Comparison of ENCODE assay signal across 16 cellular contexts in genomic region chr7:106569500-106569929, GRCh38.
DNase-seq lines count a peak whose midpoint lies in the region; ATAC-seq, FAIRE-seq and TF ChIP-seq lines count a peak whose summit lies in the region.
"Had no signal": no experiment of that assay in that cellular context is flagged by ENCODE, and none has a peak within 500 bp of the region (broad histone marks: within the 10 kb centered on the region; RNA-seq: fewer than 3 reads in every experiment).

No MANE protein-coding gene starts in this region.

- ATAC-seq in right lobe of liver (no peak), HepG2 (no peak), PC-3 (no peak), gastroesophageal sphincter (no peak)
- ATAC-seq: stimulated activated naive B cell treated with anti-CD40 and anti-IgM and Interleukin-4, amounts not matched to agents 10 μg/mL and 1 μg/mL and 100 μg/mL, for 72 hours had no signal

- FAIRE-seq in HepG2 (lab: Jason Lieb, UNC) = no peak
- FAIRE-seq: G401.6, urothelium cell line had no signal

- WGBS in right lobe of liver (ENCODE audit: insufficient coverage, low coverage, low lambda C conversion rate, missing lambda C conversion rate) = 93% methylated on average over 10 of the region's 10 CpGs
- 67% methylated on average over 10 of the region's 10 CpGs for WGBS in HepG2 (ENCODE audit: low lambda C conversion rate)
- 95% methylated on average over 10 of the region's 10 CpGs for WGBS in esophagus muscularis mucosa
- 86 to 90% methylated on average over 10 of the region's 10 CpGs for WGBS in lower leg skin, 2 donors
- WGBS in gastroesophageal sphincter (ENCODE audit: low coverage in 1 of 2), 2 donors = 83 to 100% methylated on average over 1 to 10 of the region's 10 CpGs

- H3K4me2 ChIP-seq in HepG2 (ENCODE audit: low read depth, low read length) = no peak overlapping the region
- no peak overlapping the region for H3K4me2 ChIP-seq in PC-3 (ENCODE audit: low read length)
- no peak overlapping the region for H3K4me2 ChIP-seq in Karpas-422 (ENCODE audit: low read depth, low read length, poor library complexity, severe bottlenecking)

- no peak for TF ChIP-seq EP300 in HepG2 (IDR thresholded peaks at IDR 0.05; ENCODE audit: low read depth in 2 of 2, low read length in 2 of 2)
- TF ChIP-seq EP300 in HepG2 (CRISPR knock-in tag; IDR thresholded peaks at IDR 0.05; ENCODE audit: borderline replicate concordance) = no peak
- no peak for TF ChIP-seq EP300 in esophagus muscularis mucosa (IDR thresholded peaks at IDR 0.05)
- no peak for TF ChIP-seq EP300 in gastroesophageal sphincter (IDR thresholded peaks at IDR 0.05)

- intact Hi-C loops in right lobe of liver (cut with DNase I) (no loop called here), HepG2 (cut with micrococcal nuclease; ENCODE audit: unreplicated experiment) (no loop called here), PC-3 (cut with micrococcal nuclease) (no loop called here), esophagus muscularis mucosa (cut with DNase I) (no loop called here), lower leg skin (cut with DNase I; ENCODE audit: low total_unique reads) (no loop called here)

- H3K4me1 ChIP-seq in right lobe of liver = peaks cover 0 to 11% (median 2%) of the 10 kb centered on the region in 4 donors
- H3K4me1 ChIP-seq in HepG2 (ENCODE audit: insufficient read depth, low read length) = no peaks in the 10 kb centered on the region
- H3K4me1 ChIP-seq in PC-3 (ENCODE audit: insufficient read depth, low read length) = peaks cover 11% of the 10 kb centered on the region
- peaks cover 10 to 21% (median 16%) of the 10 kb centered on the region in 4 donors for H3K4me1 ChIP-seq in esophagus muscularis mucosa
- H3K4me1 ChIP-seq in Karpas-422 (ENCODE audit: low read length) = peaks cover 12% of the 10 kb centered on the region
- H3K4me1 ChIP-seq in gastroesophageal sphincter = peaks cover 3 to 18% (median 9%) of the 10 kb centered on the region in 3 donors
- H3K4me1 ChIP-seq: ascending aorta had no signal

- TF ChIP-seq CTCF in right lobe of liver (IDR thresholded peaks at IDR 0.05) (no peak), HepG2 (CRISPR knock-in tag; IDR thresholded peaks at IDR 0.05) (no peak), PC-3 (conservative IDR thresholded peaks at IDR 0.05; ENCODE audit: low read depth, low read length) (no peak), esophagus muscularis mucosa (IDR thresholded peaks at IDR 0.05) (no peak), lower leg skin (IDR thresholded peaks at IDR 0.05) (no peak), gastroesophageal sphincter (IDR thresholded peaks at IDR 0.05) (no peak)

- no TSS peak for BruUV-seq in HepG2 (replicated peaks; lab: Mats Ljungman, UMichigan)
- no TSS peak for BruUV-seq in PC-3 (replicated peaks; lab: Mats Ljungman, UMichigan)

- POLR2A ChIA-PET in HepG2 (lab: Yijun Ruan, JAX) (no interaction called here), PC-3 (lab: Charles Lee; ENCODE audit: unreplicated experiment) (no interaction called here)

- H3K27ac ChIP-seq in right lobe of liver (peak overlapping the region in 2 of 3 donors; percentile 56 to 61), HepG2 (ENCODE audit: extremely low read length, insufficient read depth, low read length) (no peak overlapping the region), PC-3 (ENCODE audit: low read length) (no peak overlapping the region), esophagus muscularis mucosa (replicated peaks in 1 of 4) (no peak overlapping the region), Karpas-422 (ENCODE audit: low read length) (no peak overlapping the region; the same call in 1 of the 2 replicates), gastroesophageal sphincter (no peak overlapping the region)
- H3K27ac ChIP-seq: ascending aorta, spleen had no signal

- no peaks in the 10 kb centered on the region for H3K9me2 ChIP-seq in PC-3 (replicated peaks; ENCODE audit: low read length)
- H3K9me2 ChIP-seq in Karpas-422 (replicated peaks; ENCODE audit: insufficient read depth, low read length) = no peaks in the 10 kb centered on the region

- no peak for TF ChIP-seq RAD21 in HepG2 (CRISPR knock-in tag; IDR thresholded peaks at IDR 0.05)

- DNase-seq in right lobe of liver (no peak), HepG2 (ENCODE audit: low spot score) (no peak), PC-3 (peak; percentile 12), esophagus muscularis mucosa (ENCODE audit: extremely low spot score) (peak; percentile 53), Karpas-422 (no peak), lower leg skin (ENCODE audit: low spot score in 2 of 2) (no peak), mesenteric fat pad (ENCODE audit: low spot score) (no peak)
- DNase-seq: activated CD4-positive, alpha-beta T cell treated with anti-CD3 and anti-CD28 coated beads, Interleukin-2, amount 50 U/mL, for 48 hours; activated effector memory CD4-positive, alpha-beta T cell treated with Interleukin-2 at 50 U/mL for 16 hours; cortex of kidney; spleen; stimulated activated naive B cell treated with anti-CD40 and anti-IgM and Interleukin-4, amounts not matched to agents 10 μg/mL and 1 μg/mL and 100 μg/mL, for 72 hours had no signal

- H3K9me3 ChIP-seq in right lobe of liver = no peaks in the 10 kb centered on the region
- H3K9me3 ChIP-seq in HepG2 (ENCODE audit: low read length) = no peaks in the 10 kb centered on the region
- no peaks in the 10 kb centered on the region for H3K9me3 ChIP-seq in PC-3 (ENCODE audit: low read length)
- no peaks in the 10 kb centered on the region for H3K9me3 ChIP-seq in esophagus muscularis mucosa
- H3K9me3 ChIP-seq in Karpas-422 (ENCODE audit: low read length) = no peaks in the 10 kb centered on the region
- no peaks in the 10 kb centered on the region for H3K9me3 ChIP-seq in gastroesophageal sphincter
- H3K9me3 ChIP-seq: ascending aorta, spleen had no signal

- H4K20me1 ChIP-seq in HepG2 (ENCODE audit: insufficient read depth, low read length) (no peaks in the 10 kb centered on the region), PC-3 (ENCODE audit: low read length) (no peaks in the 10 kb centered on the region), Karpas-422 (ENCODE audit: insufficient read depth, low read depth, low read length) (no peaks in the 10 kb centered on the region)

- H3K36me3 ChIP-seq in right lobe of liver = no peaks in the 10 kb centered on the region
- no peaks in the 10 kb centered on the region for H3K36me3 ChIP-seq in HepG2 (replicated peaks in 1 of 2; ENCODE audit: control insufficient read depth in 1 of 2, insufficient read depth in 2 of 2, low read length in 2 of 2)
- H3K36me3 ChIP-seq in PC-3 (ENCODE audit: low read depth, low read length) = no peaks in the 10 kb centered on the region
- no peaks in the 10 kb centered on the region for H3K36me3 ChIP-seq in esophagus muscularis mucosa
- H3K36me3 ChIP-seq in Karpas-422 (ENCODE audit: insufficient read depth, low read length) = no peaks in the 10 kb centered on the region
- H3K36me3 ChIP-seq in gastroesophageal sphincter = no peaks in the 10 kb centered on the region
- H3K36me3 ChIP-seq: ascending aorta, spleen had no signal

- H3K4me3 ChIP-seq in right lobe of liver = no peak overlapping the region
- H3K4me3 ChIP-seq in HepG2 (replicated peaks in 1 of 3; ENCODE audit: insufficient read depth in 1 of 3, low read depth in 2 of 3, low read length in 3 of 3) = no peak overlapping the region
- no peak overlapping the region for H3K4me3 ChIP-seq in PC-3 (ENCODE audit: low read length)
- H3K4me3 ChIP-seq in esophagus muscularis mucosa = no peak overlapping the region
- H3K4me3 ChIP-seq in Karpas-422 (ENCODE audit: low read length) = no peak overlapping the region
- H3K4me3 ChIP-seq in lower leg skin (ENCODE audit: low read depth, poor library complexity, severe bottlenecking) = no peak overlapping the region
- no peak overlapping the region for H3K4me3 ChIP-seq in gastroesophageal sphincter
- H3K4me3 ChIP-seq: ascending aorta, spleen had no signal

- TF ChIP-seq POLR2A in right lobe of liver (IDR thresholded peaks at IDR 0.05) = no peak
- no peak for TF ChIP-seq POLR2A in HepG2 (IDR thresholded peaks at IDR 0.05; ENCODE audit: insufficient read depth in 1 of 2, low read depth in 2 of 2, low read length in 2 of 2)
- no peak for TF ChIP-seq POLR2A in esophagus muscularis mucosa (IDR thresholded peaks at IDR 0.05; ENCODE audit: low read depth)
- TF ChIP-seq POLR2A in lower leg skin (IDR thresholded peaks at IDR 0.05) = no peak
- TF ChIP-seq POLR2A in gastroesophageal sphincter (IDR thresholded peaks at IDR 0.05) = no peak

- H3K79me2 ChIP-seq in HepG2 (ENCODE audit: insufficient read depth, low read length) = no peaks in the 10 kb centered on the region
- no peaks in the 10 kb centered on the region for H3K79me2 ChIP-seq in PC-3 (ENCODE audit: low read length)
- H3K79me2 ChIP-seq in Karpas-422 (ENCODE audit: low read length) = no peaks in the 10 kb centered on the region

- H3K9ac ChIP-seq in HepG2 (ENCODE audit: insufficient read depth, low read depth, low read length) (no peak overlapping the region), PC-3 (ENCODE audit: low read length) (no peak overlapping the region), Karpas-422 (ENCODE audit: low read length) (no peak overlapping the region; the same call in 1 of the 2 replicates)

- H3K27me3 ChIP-seq in right lobe of liver = no peaks in the 10 kb centered on the region
- H3K27me3 ChIP-seq in HepG2 (ENCODE audit: control insufficient read depth in 1 of 2, insufficient read depth in 2 of 2, low read length in 2 of 2) = 0 out of 5 replicates have a peak, but pooled peaks cover 0 to 4% of the 10 kb centered on the region in 2 experiments
- no peaks in the 10 kb centered on the region for H3K27me3 ChIP-seq in PC-3 (ENCODE audit: low read length)
- H3K27me3 ChIP-seq in esophagus muscularis mucosa = no peaks in the 10 kb centered on the region
- H3K27me3 ChIP-seq in Karpas-422 (ENCODE audit: low read length) = no peaks in the 10 kb centered on the region
- no peaks in the 10 kb centered on the region for H3K27me3 ChIP-seq in gastroesophageal sphincter
- H3K27me3 ChIP-seq: ascending aorta, spleen had no signal

- CTCF ChIA-PET in HepG2 (lab: Yijun Ruan, JAX; ENCODE audit: low intra/inter-chr PET ratio, low total read pairs) = no interaction called here
- CTCF ChIA-PET in PC-3 (lab: Charles Lee) = no interaction called here

- H3F3A ChIP-seq in PC-3 (ENCODE audit: low read length, unreplicated experiment) = no peaks in the 10 kb centered on the region

- no peak overlapping the region for H2AFZ ChIP-seq in HepG2 (ENCODE audit: low read length)
- 0 out of 2 replicates have a peak overlapping the region, but pooled peaks have one; percentile 2 for H2AFZ ChIP-seq in PC-3 (ENCODE audit: low read length)
- no peak overlapping the region for H2AFZ ChIP-seq in Karpas-422 (ENCODE audit: low read length)

- in situ Hi-C loops in HepG2 (cut with HindIII; ENCODE audit: extremely low pct_ligation_motif_present, low pct_unique_long_range_greater_than_20kb) = no loop called here

Comparison
In these comparisons a context has a peak if more than half of its experiments do, and no peak if none do; other contexts are left out.
1. H3K27ac ChIP-seq: peak in right lobe of liver (2 of 3); none in HepG2 (single experiment), PC-3 (single experiment), esophagus muscularis mucosa (0 of 4), Karpas-422 (single experiment) and gastroesophageal sphincter (0 of 4).
2. DNase-seq: peak in PC-3 (single experiment) and esophagus muscularis mucosa (single experiment); none in right lobe of liver (0 of 3), HepG2 (single experiment), Karpas-422 (single experiment), lower leg skin (0 of 2) and mesenteric fat pad (single experiment).